ENCODE assay signal across 2 cellular contexts in genomic region chr19:16620584-16620983, GRCh38.
TF ChIP-seq lines count a peak whose summit lies in the region.

No MANE protein-coding gene starts in this region.

TF ChIP-seq in HEK293, 187 proteins besides CTCF, POLR2A, EP300 and RAD21:
- TF ChIP-seq SCRT2 (tag by site-specific recombination; IDR thresholded peaks at IDR 0.05) (peak; percentile 24; the same call in 1 of the 2 replicates), ZNF223 (tag by site-specific recombination; IDR thresholded peaks at IDR 0.05) (no peak), PRDM1 (tag by site-specific recombination; IDR thresholded peaks at IDR 0.05) (no peak)
TF ChIP-seq in HEK293: peak in this region for 1.

TF ChIP-seq in K562, 482 proteins besides CTCF, POLR2A, EP300 and RAD21:
- TF ChIP-seq RBM39 (optimal IDR thresholded peaks at IDR 0.05; ENCODE audit: low read depth, low read length) (no peak), ZNF316 (IDR thresholded peaks at IDR 0.05) (peak; percentile 49; the same call in 1 of the 2 replicates)
TF ChIP-seq in K562: peak in this region for 1.
